ENCODE assay signal across 22 cellular contexts in the genomic region with DNA sequence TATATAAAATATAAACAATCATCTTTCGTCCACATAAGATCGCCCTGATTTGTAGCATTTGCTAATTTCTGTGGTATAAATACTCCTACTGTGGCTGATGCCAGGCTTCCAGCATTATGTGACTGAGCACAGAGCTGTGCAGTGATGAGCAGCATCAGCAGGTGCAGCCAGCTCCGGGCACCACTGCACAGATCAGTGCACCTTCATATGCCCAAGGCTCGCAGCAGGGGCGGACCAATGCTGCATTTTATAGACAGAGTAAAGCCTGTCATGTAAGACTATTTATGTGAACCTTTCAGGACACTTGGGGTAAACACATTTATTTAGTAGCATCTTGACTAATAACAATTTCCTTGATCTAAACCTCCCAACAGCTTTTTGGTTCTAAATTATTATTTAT. TPM values are rescaled to one million over a fixed set of nuclear protein-coding genes. Genes with fewer than 3 reads are reported as not detected.
A peak's percentile ranks its signal among the peaks of the same experiment; 100 is the strongest.
DNase-seq lines count a peak whose midpoint lies in the region; ATAC-seq and TF ChIP-seq lines count a peak whose summit lies in the region.
"Had no signal": no experiment of that assay in that cellular context is flagged by ENCODE, and none has a peak within 500 bp of the region (broad histone marks: within the 10 kb centered on the region; RNA-seq: fewer than 3 reads in every experiment).

No MANE protein-coding gene starts in this region.

- H4K8ac ChIP-seq in mesenchymal stem cell (ENCODE audit: low read length), result no peak overlapping the region

- no peak overlapping the region for H2BK5ac ChIP-seq in mesenchymal stem cell (ENCODE audit: low read depth, low read length, poor library complexity, severe bottlenecking)

- no peak overlapping the region for H3K4ac ChIP-seq in mesenchymal stem cell (ENCODE audit: low read depth in 1 of 2, low read length in 2 of 2)

- H3K27ac ChIP-seq in Karpas-422 (ENCODE audit: low read length) (peak overlapping the region; percentile 92), mesenchymal stem cell (ENCODE audit: low read length, poor library complexity, severe bottlenecking) (no peak overlapping the region)
- H3K27ac ChIP-seq: A549; BLaER1 treated with 17β-estradiol and CSF1 and Interleukin-3, amounts not matched to agents 10 nM and 100 nM had no signal

- no peak overlapping the region for H2BK120ac ChIP-seq in mesenchymal stem cell (ENCODE audit: low read depth, low read length)

- no peak overlapping the region for H3K14ac ChIP-seq in mesenchymal stem cell (ENCODE audit: low read length in 2 of 2)

- H3K18ac ChIP-seq in mesenchymal stem cell (ENCODE audit: low read depth in 1 of 2, low read length in 2 of 2), result no peak overlapping the region

- H3K4me3 ChIP-seq in Karpas-422 (ENCODE audit: low read length) (0 out of 2 replicates have a peak overlapping the region, but pooled peaks have one; percentile 40), mesenchymal stem cell (ENCODE audit: insufficient read depth in 1 of 2, low read depth in 1 of 2, low read length in 2 of 2) (no peak overlapping the region)
- H3K4me3 ChIP-seq: A549; BLaER1 treated with 17β-estradiol and CSF1 and Interleukin-3, amounts not matched to agents 10 nM and 100 nM; GM23338 had no signal

- H3K4me2 ChIP-seq in Karpas-422 (ENCODE audit: low read depth, low read length, poor library complexity, severe bottlenecking), result peak overlapping the region; percentile 72
- no peak overlapping the region for H3K4me2 ChIP-seq in mesenchymal stem cell (ENCODE audit: low read length, poor library complexity, severe bottlenecking)
- H3K4me2 ChIP-seq: A549, GM23338 had no signal

- 100% methylated on average over 3 of the region's 5 CpGs for WGBS in mesenchymal stem cell

- H3K79me1 ChIP-seq in mesenchymal stem cell (replicated peaks; ENCODE audit: low read length, poor library complexity, severe bottlenecking), result peaks cover 15% of the 10 kb centered on the region

- ATAC-seq in activated T-cell treated with anti-CD3 and anti-CD28 coated beads, Interleukin-2, amount 50 U/mL, for 72 hours (replicated peaks in 1 of 2), result no peak
- ATAC-seq: A549, GM23338, HCT116 had no signal

- no peak overlapping the region for H2BK12ac ChIP-seq in mesenchymal stem cell (ENCODE audit: low read length in 2 of 2)

- TF ChIP-seq CTCF in brain (conservative IDR thresholded peaks at IDR 0.05), result no peak

- H3K4me1 Mint-ChIP-seq in activated T-cell treated with anti-CD3 and anti-CD28 coated beads, Interleukin-2, amount 50 U/mL, for 24 hours (ENCODE audit: low read depth), result peaks cover 3% of the 10 kb centered on the region
- H3K4me1 Mint-ChIP-seq in activated T-cell treated with anti-CD3 and anti-CD28 coated beads, Interleukin-2, amount 50 U/mL, for 72 hours (ENCODE audit: low read depth), result no peaks in the 10 kb centered on the region
- no peaks in the 10 kb centered on the region for H3K4me1 Mint-ChIP-seq in brain
- H3K4me1 Mint-ChIP-seq: CD14-positive monocyte had no signal

- H3K9me2 ChIP-seq in Karpas-422 (replicated peaks; ENCODE audit: insufficient read depth, low read length), result no peaks in the 10 kb centered on the region

- DNase-seq in activated T-cell treated with anti-CD3 and anti-CD28 coated beads, Interleukin-2, amount 50 U/mL, for 24 hours, result no peak
- no peak for DNase-seq in activated T-cell treated with anti-CD3 and anti-CD28 coated beads, Interleukin-2, amount 50 U/mL, for 72 hours
- DNase-seq in Karpas-422, result peak; percentile 81
- no peak for DNase-seq in mesenchymal stem cell
- no peak for DNase-seq in iPS-NIHi7 (ENCODE audit: extremely low spot score)
- DNase-seq: 8988T; ACHN; AML-193; BE2C; Calu3; CD4-positive, alpha-beta T cell; COR-L47; DMS53; DMS79 treated with DMSO at 0.1 percent for 48 hours; GF-D8; H9 had no signal

- H3K36me3 Mint-ChIP-seq in activated T-cell treated with anti-CD3 and anti-CD28 coated beads, Interleukin-2, amount 50 U/mL, for 24 hours (ENCODE audit: low read depth), result peaks cover 95% of the 10 kb centered on the region
- peaks cover 23 to 62% of the 10 kb centered on the region in 2 donors for H3K36me3 Mint-ChIP-seq in activated T-cell treated with anti-CD3 and anti-CD28 coated beads, Interleukin-2, amount 50 U/mL, for 72 hours (ENCODE audit: insufficient read depth in 2 of 2)
- H3K36me3 Mint-ChIP-seq in brain, result peaks cover 67% of the 10 kb centered on the region

- H3K79me2 ChIP-seq in Karpas-422 (ENCODE audit: low read length), result peaks cover 77% of the 10 kb centered on the region

- peaks cover 66% of the 10 kb centered on the region for H3K36me3 ChIP-seq in Karpas-422 (ENCODE audit: insufficient read depth, low read length)
- peaks cover 2 to 36% of the 10 kb centered on the region in 2 experiments for H3K36me3 ChIP-seq in mesenchymal stem cell (ENCODE audit: control insufficient read depth in 1 of 2, insufficient read depth in 2 of 2, low read depth in 1 of 2, low read length in 2 of 2)

- H2AFZ ChIP-seq in Karpas-422 (ENCODE audit: low read length) (no peak overlapping the region), mesenchymal stem cell (ENCODE audit: low read depth, low read length) (no peak overlapping the region)
- H2AFZ ChIP-seq: GM23338 had no signal

- H3K4me3 Mint-ChIP-seq in activated T-cell treated with anti-CD3 and anti-CD28 coated beads, Interleukin-2, amount 50 U/mL, for 24 hours, result no peak overlapping the region
- no peak overlapping the region for H3K4me3 Mint-ChIP-seq in activated T-cell treated with anti-CD3 and anti-CD28 coated beads, Interleukin-2, amount 50 U/mL, for 72 hours
- H3K4me3 Mint-ChIP-seq in brain, result no peak overlapping the region
- H3K4me3 Mint-ChIP-seq: CD14-positive monocyte; CD4-positive, alpha-beta T cell; GM23338; H9 had no signal

- 0 out of 2 replicates have a peak overlapping the region, but pooled peaks have one; percentile 58 for H3K9ac ChIP-seq in Karpas-422 (ENCODE audit: low read length)
- no peak overlapping the region for H3K9ac ChIP-seq in mesenchymal stem cell (ENCODE audit: low read length)
- H3K9ac ChIP-seq: BLaER1 treated with 17β-estradiol and CSF1 and Interleukin-3, amounts not matched to agents 10 nM and 100 nM had no signal

- peaks cover 64% of the 10 kb centered on the region for H3K4me1 ChIP-seq in Karpas-422 (ENCODE audit: low read length)
- peaks cover 1% of the 10 kb centered on the region for H3K4me1 ChIP-seq in mesenchymal stem cell (ENCODE audit: control insufficient read depth, insufficient read depth, low read depth, low read length)
- H3K4me1 ChIP-seq: A549, BE2C had no signal

- H3K9me3 ChIP-seq in Karpas-422 (ENCODE audit: low read length) (no peaks in the 10 kb centered on the region), mesenchymal stem cell (ENCODE audit: control insufficient read depth, low read length) (no peaks in the 10 kb centered on the region)
- H3K9me3 ChIP-seq: A549; BE2C; BLaER1 treated with 17β-estradiol and CSF1 and Interleukin-3, amounts not matched to agents 10 nM and 100 nM had no signal

- no peak overlapping the region for H3K23ac ChIP-seq in mesenchymal stem cell (ENCODE audit: low read length in 2 of 2)

- H2AK5ac ChIP-seq in mesenchymal stem cell (ENCODE audit: low read length, severe bottlenecking), result no peak overlapping the region

- peak overlapping the region; percentile 14 for H3K27ac Mint-ChIP-seq in activated T-cell treated with anti-CD3 and anti-CD28 coated beads, Interleukin-2, amount 50 U/mL, for 24 hours
- no peak overlapping the region for H3K27ac Mint-ChIP-seq in activated T-cell treated with anti-CD3 and anti-CD28 coated beads, Interleukin-2, amount 50 U/mL, for 72 hours
- peak overlapping the region in 3 of 5 experiments; percentile 53 to 69 (median 66) for H3K27ac Mint-ChIP-seq in brain
- H3K27ac Mint-ChIP-seq: GM23338 had no signal

- no peaks in the 10 kb centered on the region for H3K27me3 ChIP-seq in Karpas-422 (ENCODE audit: low read length)
- no peaks in the 10 kb centered on the region for H3K27me3 ChIP-seq in mesenchymal stem cell (ENCODE audit: control insufficient read depth in 1 of 2, insufficient read depth in 1 of 2, low read length in 2 of 2)
- H3K27me3 ChIP-seq: BE2C; BLaER1 treated with 17β-estradiol and CSF1 and Interleukin-3, amounts not matched to agents 10 nM and 100 nM had no signal

- no peak overlapping the region for H4K91ac ChIP-seq in mesenchymal stem cell (ENCODE audit: low read length)

- H3K27me3 Mint-ChIP-seq in activated T-cell treated with anti-CD3 and anti-CD28 coated beads, Interleukin-2, amount 50 U/mL, for 24 hours, result no peaks in the 10 kb centered on the region
- H3K27me3 Mint-ChIP-seq in activated T-cell treated with anti-CD3 and anti-CD28 coated beads, Interleukin-2, amount 50 U/mL, for 72 hours (ENCODE audit: low read depth), result no peaks in the 10 kb centered on the region
- H3K27me3 Mint-ChIP-seq in brain, result no peaks in the 10 kb centered on the region
- H3K27me3 Mint-ChIP-seq: CD4-positive, alpha-beta T cell had no signal

- H3K9me3 Mint-ChIP-seq in activated T-cell treated with anti-CD3 and anti-CD28 coated beads, Interleukin-2, amount 50 U/mL, for 24 hours, result no peaks in the 10 kb centered on the region
- H3K9me3 Mint-ChIP-seq in activated T-cell treated with anti-CD3 and anti-CD28 coated beads, Interleukin-2, amount 50 U/mL, for 72 hours, result no peaks in the 10 kb centered on the region
- H3K9me3 Mint-ChIP-seq in brain, result no peaks in the 10 kb centered on the region
- H3K9me3 Mint-ChIP-seq: CD14-positive monocyte; CD4-positive, alpha-beta T cell; GM23338; H9 had no signal

- no peak overlapping the region for H2BK15ac ChIP-seq in mesenchymal stem cell (ENCODE audit: low read depth, poor library complexity, severe bottlenecking)

- no peaks in the 10 kb centered on the region for H4K20me1 ChIP-seq in Karpas-422 (ENCODE audit: insufficient read depth, low read depth, low read length)

RNA-seq across cellular contexts. Expression of a gene that starts 53.1 kb away (rescaled TPM):
- total RNA-seq in activated T-cell treated with anti-CD3 and anti-CD28 coated beads, Interleukin-2, amount 50 U/mL, for 72 hours, result 100 to 1,000 TPM; 186 to 211 TPM
- 49.8 and 94.5 TPM in 2 replicates for total RNA-seq in Karpas-422 (2014; rRNA removed; shearing (Covaris generic); ENCODE audit: low replicate concordance)
- 87.5 TPM for polyA plus RNA-seq in brain (ENCODE audit: insufficient read depth, low read depth, low replicate concordance)
- polyA plus RNA-seq in mesenchymal stem cell (2013, experiment 1 of 2), result 10.6 TPM
- 11.1 TPM for polyA plus RNA-seq in mesenchymal stem cell (2013, experiment 2 of 2)
